In the genomic region with DNA sequence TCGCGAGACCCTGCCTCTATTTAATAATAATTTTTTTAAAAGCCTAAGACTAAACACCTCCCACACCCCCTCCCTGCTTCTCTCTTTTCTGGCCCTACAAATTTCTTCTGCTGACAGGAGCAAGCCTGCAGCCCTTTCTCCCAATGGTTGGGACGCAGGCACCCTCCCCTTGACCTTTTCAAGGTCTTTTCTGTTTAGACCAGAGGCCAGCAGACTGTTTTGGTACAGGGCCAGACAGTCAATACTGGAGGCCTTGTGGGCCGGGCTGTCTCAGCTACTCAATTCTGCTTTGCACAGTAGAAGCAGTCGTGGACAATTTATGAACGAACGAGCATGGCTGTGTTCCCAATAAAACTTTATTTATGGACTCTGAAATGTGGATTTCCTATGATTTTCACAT, we compare ENCODE assay signal across 23 cellular contexts.
DNase-seq lines count a peak whose midpoint lies in the region; ATAC-seq, FAIRE-seq and TF ChIP-seq lines count a peak whose summit lies in the region.
"Had no signal": no experiment of that assay in that cellular context is flagged by ENCODE, and none has a peak within 500 bp of the region (broad histone marks: within the 10 kb centered on the region; RNA-seq: fewer than 3 reads in every experiment).

No MANE protein-coding gene starts in this region.

- H3K4me1 ChIP-seq in cardiac muscle cell (ENCODE audit: low read depth) (peaks cover 33% of the 10 kb centered on the region), adrenal gland (replicated peaks in 1 of 2) (peaks cover 64 to 94% of the 10 kb centered on the region in 2 donors), testis (peaks cover 35% of the 10 kb centered on the region)
- H3K4me1 ChIP-seq: prostate gland had no signal

- intact Hi-C loops in Right ventricle myocardium inferior (cut with DNase I) (no loop called here), adrenal gland (cut with DNase I) (no loop called here), testis (cut with DNase I; ENCODE audit: low total_unique reads) (no loop called here), sciatic nerve (cut with DNase I) (no loop called here)

- H3K36me3 ChIP-seq in cardiac muscle cell = no peaks in the 10 kb centered on the region
- no peaks in the 10 kb centered on the region for H3K36me3 ChIP-seq in adrenal gland (replicated peaks in 1 of 2)
- no peaks in the 10 kb centered on the region for H3K36me3 ChIP-seq in testis (ENCODE audit: low read depth, missing control alignments)
- H3K36me3 ChIP-seq: prostate gland, transverse colon had no signal

- ATAC-seq in Right ventricle myocardium inferior (no peak), left lobe of liver (peak; percentile 85), HG03432 (IDR thresholded peaks at IDR 0.05; ENCODE audit: unreplicated experiment) (no peak), sciatic nerve (no peak)
- ATAC-seq: activated naive CD4-positive, alpha-beta T cell treated with anti-CD3 and anti-CD28 coated beads, Interleukin-2, amount 50 U/mL, for 72 hours; stimulated activated naive CD8-positive, alpha-beta T cell treated with anti-CD3 and anti-CD28 coated beads, Interleukin-15, Interleukin-2, amounts not matched to agents 100 U/mL and 50 U/mL, for 24 hours had no signal

- TF ChIP-seq CTCF in cardiac muscle cell (IDR thresholded peaks at IDR 0.05; ENCODE audit: low read depth, low read length) = no peak
- no peak for TF ChIP-seq CTCF in adrenal gland (IDR thresholded peaks at IDR 0.05)
- no peak for TF ChIP-seq CTCF in testis (IDR thresholded peaks at IDR 0.05)
- TF ChIP-seq CTCF in D721Med (IDR thresholded peaks at IDR 0.05; ENCODE audit: insufficient read depth, missing control alignments) = no peak

- no peak for TF ChIP-seq POLR2A in adrenal gland (IDR thresholded peaks at IDR 0.05)
- TF ChIP-seq POLR2A in testis (IDR thresholded peaks at IDR 0.05) = no peak

- H3K27me3 ChIP-seq in cardiac muscle cell = no peaks in the 10 kb centered on the region
- H3K27me3 ChIP-seq in adrenal gland = no peaks in the 10 kb centered on the region
- H3K27me3 ChIP-seq in testis = no peaks in the 10 kb centered on the region

- WGBS in adrenal gland, 4 donors = 45 to 59% (median 46%) methylated on average over 7 of the region's 7 CpGs
- 26 to 53% methylated on average over 7 of the region's 7 CpGs for WGBS in testis, 2 donors

- H3K27ac ChIP-seq in cardiac muscle cell = peak overlapping the region; percentile 83
- peak overlapping the region in 4 of 5 donors; percentile 84 to 92 (median 88) for H3K27ac ChIP-seq in adrenal gland
- peak overlapping the region; percentile 56 to 72 for H3K27ac ChIP-seq in testis
- H3K27ac ChIP-seq: HL-60, prostate gland, transverse colon had no signal

- peak in 1 of 2 donors; percentile 46 for DNase-seq in cardiac muscle cell (ENCODE audit: low read depth in 1 of 2, low spot score in 1 of 2)
- DNase-seq in Right ventricle myocardium inferior (ENCODE audit: missing footprints) = no peak
- peak in 5 of 7 donors; percentile 54 to 71 (median 64) for DNase-seq in adrenal gland
- no peak for DNase-seq in left lobe of liver (ENCODE audit: low spot score)
- peak; percentile 48 for DNase-seq in testis
- DNase-seq in sciatic nerve (ENCODE audit: low spot score) = no peak
- DNase-seq in D721Med (ENCODE audit: insufficient read length, low spot score) = no peak
- DNase-seq: activated CD4-positive, alpha-beta T cell treated with anti-CD3 and anti-CD28 coated beads for 4 hours; activated T-cell treated with anti-CD3 and anti-CD28 coated beads for 4 hours; aorta; DMS153; GOT3; kidney; NCI-H1048; NCI-H187 treated with DMSO at 0.1 percent for 48 hours; NCI-H2227 treated with DMSO at 0.1 percent for 48 hours; NCI-H526 treated with DMSO at 0.1 percent for 48 hours; stimulated activated naive CD8-positive, alpha-beta T cell treated with anti-CD3 and anti-CD28 coated beads, Interleukin-15, Interleukin-2, amounts not matched to agents 100 U/mL and 50 U/mL, for 24 hours; transverse colon had no signal

- no peaks in the 10 kb centered on the region for H3K9me3 ChIP-seq in cardiac muscle cell (ENCODE audit: low read depth)
- H3K9me3 ChIP-seq in adrenal gland (replicated peaks in 1 of 3) = no peaks in the 10 kb centered on the region
- no peaks in the 10 kb centered on the region for H3K9me3 ChIP-seq in testis
- H3K9me3 ChIP-seq: prostate gland, transverse colon had no signal

- H3K4me3 ChIP-seq in cardiac muscle cell (no peak overlapping the region), adrenal gland (no peak overlapping the region), testis (no peak overlapping the region)
- H3K4me3 ChIP-seq: prostate gland, transverse colon had no signal

- FAIRE-seq in D721Med (lab: Jason Lieb, UNC) = no peak
- FAIRE-seq: kidney had no signal

Comparison
In these comparisons a context has a peak if more than half of its experiments do, and no peak if none do; other contexts are left out.
1. DNase-seq: peak in adrenal gland (5 of 7) and testis (single experiment); none in Right ventricle myocardium inferior (single experiment), left lobe of liver (single experiment), sciatic nerve (single experiment) and D721Med (single experiment).
2. Peak in every context shown above with its lines, with median percentiles within 50 percentile points of each other: H3K27ac ChIP-seq.